2 cellular contexts compared by ENCODE assay signal in genomic region chr19:802888-803561, GRCh38.
TF ChIP-seq lines count a peak whose summit lies in the region.

No MANE protein-coding gene starts in this region.

TF ChIP-seq in A549, 52 proteins besides CTCF, POLR2A, EP300 and RAD21:
- TF ChIP-seq SMC3 (IDR thresholded peaks at IDR 0.05), result no peak

TF ChIP-seq in GM23338, 12 proteins besides CTCF, POLR2A, EP300 and RAD21:
- TF ChIP-seq POLR2AphosphoS5 (IDR thresholded peaks at IDR 0.05; ENCODE audit: low read depth), result no peak
- no peak for TF ChIP-seq REST (IDR thresholded peaks at IDR 0.05; ENCODE audit: unreplicated experiment)
- TF ChIP-seq ZNF462 (CRISPR knock-in tag; IDR thresholded peaks at IDR 0.05), result no peak
- TF ChIP-seq STAT1 (IDR thresholded peaks at IDR 0.05; ENCODE audit: unreplicated experiment), result no peak
- no peak for TF ChIP-seq ZNF331 (CRISPR knock-in tag; IDR thresholded peaks at IDR 0.05; ENCODE audit: low read depth)
- no peak for TF ChIP-seq ETS1 (IDR thresholded peaks at IDR 0.05)
- no peak for TF ChIP-seq EZH2 (IDR thresholded peaks at IDR 0.05; ENCODE audit: low read depth, unreplicated experiment)
- TF ChIP-seq NANOG (IDR thresholded peaks at IDR 0.05; ENCODE audit: borderline replicate concordance), result no peak
- no peak for TF ChIP-seq CREB1 (CRISPR knock-in tag; IDR thresholded peaks at IDR 0.05; ENCODE audit: low read depth)
- no peak for TF ChIP-seq EZH2phosphoT487 (IDR thresholded peaks at IDR 0.05; ENCODE audit: unreplicated experiment)
- no peak for TF ChIP-seq ZNF114 (CRISPR knock-in tag; IDR thresholded peaks at IDR 0.05)
- no peak for TF ChIP-seq JUNB (IDR thresholded peaks at IDR 0.05; ENCODE audit: unreplicated experiment)
